10 cellular contexts compared by ENCODE assay signal in genomic region chr17:66716236-66717026, GRCh38.
A peak's percentile ranks its signal among the peaks of the same experiment; 100 is the strongest.
DNase-seq lines count a peak whose midpoint lies in the region; ATAC-seq and TF ChIP-seq lines count a peak whose summit lies in the region.
"Had no signal": no experiment of that assay in that cellular context is flagged by ENCODE, and none has a peak within 500 bp of the region (broad histone marks: within the 10 kb centered on the region; RNA-seq: fewer than 3 reads in every experiment).

No MANE protein-coding gene starts in this region.

- H3K4me2 ChIP-seq in hepatocyte = no peak overlapping the region

- POLR2A ChIA-PET in activated CD4-positive, alpha-beta memory T cell treated with anti-CD3 and anti-CD28 coated beads, Interleukin-2, amount 10 ng/mL, durations not matched to agents 7 days and 5 days (lab: Charles Lee) = no interaction called here

- WGBS in hepatocyte (ENCODE audit: low lambda C conversion rate, missing lambda C conversion rate) = 76% methylated on average over 18 of the region's 18 CpGs
- 66% methylated on average over 18 of the region's 18 CpGs for WGBS in suprapubic skin

- peaks cover 18% of the 10 kb centered on the region for H3K36me3 Mint-ChIP-seq in activated CD4-positive, alpha-beta memory T cell treated with anti-CD3 and anti-CD28 coated beads, Interleukin-2, amount 10 ng/mL, durations not matched to agents 7 days and 5 days (ENCODE audit: low read depth)
- H3K36me3 Mint-ChIP-seq in activated T-helper 17 cell treated with anti-CD3 and anti-CD28 coated beads, Interleukin-2, amount 50 U/mL, for 72 hours (ENCODE audit: low read depth) = peaks cover 38% of the 10 kb centered on the region
- no peaks in the 10 kb centered on the region for H3K36me3 Mint-ChIP-seq in stimulated activated memory B cell treated with anti-CD40 and anti-IgM and Interleukin-4, amounts not matched to agents 10 μg/mL and 1 μg/mL and 100 μg/mL, for 72 hours

- no peak for ATAC-seq in Right ventricle myocardium superior (ENCODE audit: poor library complexity)
- no peak for ATAC-seq in activated T-helper 17 cell treated with anti-CD3 and anti-CD28 coated beads, Interleukin-2, amount 50 U/mL, for 72 hours (replicated peaks)
- ATAC-seq in stimulated activated memory B cell treated with anti-CD40 and anti-IgM and Interleukin-4, amounts not matched to agents 10 μg/mL and 1 μg/mL and 100 μg/mL, for 72 hours = no peak

- H3K27ac ChIP-seq in right atrium auricular region (no peak overlapping the region), hepatocyte (peak overlapping the region; percentile 20), suprapubic skin (no peak overlapping the region)
- H3K27ac ChIP-seq: C4-2B had no signal

- H3K27me3 Mint-ChIP-seq in activated CD4-positive, alpha-beta memory T cell treated with anti-CD3 and anti-CD28 coated beads, Interleukin-2, amount 10 ng/mL, durations not matched to agents 7 days and 5 days = no peaks in the 10 kb centered on the region
- H3K27me3 Mint-ChIP-seq in activated T-helper 17 cell treated with anti-CD3 and anti-CD28 coated beads, Interleukin-2, amount 50 U/mL, for 72 hours = no peaks in the 10 kb centered on the region
- peaks cover 40% of the 10 kb centered on the region for H3K27me3 Mint-ChIP-seq in stimulated activated memory B cell treated with anti-CD40 and anti-IgM and Interleukin-4, amounts not matched to agents 10 μg/mL and 1 μg/mL and 100 μg/mL, for 72 hours

- DNase-seq in right atrium auricular region (ENCODE audit: low spot score) (peak; percentile 53), Right ventricle myocardium superior (no peak), hepatocyte (ENCODE audit: low spot score) (peak; percentile 44), suprapubic skin (ENCODE audit: low spot score in 2 of 2) (no peak), NCI-H187 (lab: John Stamatoyannopoulos, UW) (no peak)
- no peak for DNase-seq in activated CD4-positive, alpha-beta memory T cell treated with anti-CD3 and anti-CD28 coated beads, Interleukin-2, amount 10 ng/mL, durations not matched to agents 7 days and 5 days
- DNase-seq: activated CD4-positive, alpha-beta T cell treated with anti-CD3 and anti-CD28 coated beads for 48 hours had no signal

- H3K79me2 ChIP-seq in hepatocyte = no peaks in the 10 kb centered on the region

- peaks cover 0 to 20% of the 10 kb centered on the region in 2 donors for H3K4me1 ChIP-seq in right atrium auricular region
- H3K4me1 ChIP-seq in hepatocyte (ENCODE audit: insufficient read depth) = peaks cover 12% of the 10 kb centered on the region
- peaks cover 30% of the 10 kb centered on the region for H3K4me1 ChIP-seq in suprapubic skin

- no peaks in the 10 kb centered on the region for H3K9me2 ChIP-seq in hepatocyte (replicated peaks; ENCODE audit: insufficient read depth)

- H3K36me3 ChIP-seq in right atrium auricular region (no peaks in the 10 kb centered on the region), hepatocyte (replicated peaks; ENCODE audit: insufficient read depth, low read depth) (no peaks in the 10 kb centered on the region), suprapubic skin (no peaks in the 10 kb centered on the region)

- H3K9me3 ChIP-seq in right atrium auricular region (no peaks in the 10 kb centered on the region), hepatocyte (ENCODE audit: low read depth) (no peaks in the 10 kb centered on the region), suprapubic skin (no peaks in the 10 kb centered on the region)

- intact Hi-C loops in Right ventricle myocardium superior (cut with DNase I) = no loop called here

- no peak overlapping the region for H2AFZ ChIP-seq in hepatocyte

- H4K20me1 ChIP-seq in hepatocyte (ENCODE audit: insufficient read depth, poor library complexity, severe bottlenecking) = no peaks in the 10 kb centered on the region

- TF ChIP-seq POLR2A in suprapubic skin (IDR thresholded peaks at IDR 0.05) = no peak

- peak overlapping the region; percentile 50 for H3K27ac Mint-ChIP-seq in activated CD4-positive, alpha-beta memory T cell treated with anti-CD3 and anti-CD28 coated beads, Interleukin-2, amount 10 ng/mL, durations not matched to agents 7 days and 5 days
- no peak overlapping the region for H3K27ac Mint-ChIP-seq in activated T-helper 17 cell treated with anti-CD3 and anti-CD28 coated beads, Interleukin-2, amount 50 U/mL, for 72 hours
- H3K27ac Mint-ChIP-seq in stimulated activated memory B cell treated with anti-CD40 and anti-IgM and Interleukin-4, amounts not matched to agents 10 μg/mL and 1 μg/mL and 100 μg/mL, for 72 hours = no peak overlapping the region

- H3K27me3 ChIP-seq in right atrium auricular region = no peaks in the 10 kb centered on the region
- no peaks in the 10 kb centered on the region for H3K27me3 ChIP-seq in hepatocyte
- H3K27me3 ChIP-seq in suprapubic skin = no peaks in the 10 kb centered on the region

- H3K4me3 ChIP-seq in right atrium auricular region (no peak overlapping the region), hepatocyte (no peak overlapping the region), suprapubic skin (no peak overlapping the region)

- CTCF ChIA-PET in activated CD4-positive, alpha-beta memory T cell treated with anti-CD3 and anti-CD28 coated beads, Interleukin-2, amount 10 ng/mL, durations not matched to agents 7 days and 5 days (lab: Charles Lee) = interaction anchor here (2.2 kb wide), 1 partner anchor 11 kb away, joined by 9 read pairs; no protein-coding TSS in a partner anchor

- H3K4me1 Mint-ChIP-seq in activated CD4-positive, alpha-beta memory T cell treated with anti-CD3 and anti-CD28 coated beads, Interleukin-2, amount 10 ng/mL, durations not matched to agents 7 days and 5 days = peaks cover 49% of the 10 kb centered on the region
- peaks cover 6% of the 10 kb centered on the region for H3K4me1 Mint-ChIP-seq in activated T-helper 17 cell treated with anti-CD3 and anti-CD28 coated beads, Interleukin-2, amount 50 U/mL, for 72 hours
- H3K4me1 Mint-ChIP-seq in stimulated activated memory B cell treated with anti-CD40 and anti-IgM and Interleukin-4, amounts not matched to agents 10 μg/mL and 1 μg/mL and 100 μg/mL, for 72 hours = no peaks in the 10 kb centered on the region

- no peak for TF ChIP-seq CTCF in right atrium auricular region (IDR thresholded peaks at IDR 0.05)
- no peak for TF ChIP-seq CTCF in hepatocyte (IDR thresholded peaks at IDR 0.05; ENCODE audit: poor library complexity)
- TF ChIP-seq CTCF in suprapubic skin (IDR thresholded peaks at IDR 0.05) = no peak

- no peaks in the 10 kb centered on the region for H3K9me3 Mint-ChIP-seq in activated CD4-positive, alpha-beta memory T cell treated with anti-CD3 and anti-CD28 coated beads, Interleukin-2, amount 10 ng/mL, durations not matched to agents 7 days and 5 days
- no peaks in the 10 kb centered on the region for H3K9me3 Mint-ChIP-seq in activated T-helper 17 cell treated with anti-CD3 and anti-CD28 coated beads, Interleukin-2, amount 50 U/mL, for 72 hours
- no peaks in the 10 kb centered on the region for H3K9me3 Mint-ChIP-seq in stimulated activated memory B cell treated with anti-CD40 and anti-IgM and Interleukin-4, amounts not matched to agents 10 μg/mL and 1 μg/mL and 100 μg/mL, for 72 hours

- TF ChIP-seq EP300 in suprapubic skin (IDR thresholded peaks at IDR 0.05) = no peak

- no peak overlapping the region for H3K4me3 Mint-ChIP-seq in activated CD4-positive, alpha-beta memory T cell treated with anti-CD3 and anti-CD28 coated beads, Interleukin-2, amount 10 ng/mL, durations not matched to agents 7 days and 5 days
- no peak overlapping the region for H3K4me3 Mint-ChIP-seq in activated T-helper 17 cell treated with anti-CD3 and anti-CD28 coated beads, Interleukin-2, amount 50 U/mL, for 72 hours
- H3K4me3 Mint-ChIP-seq in stimulated activated memory B cell treated with anti-CD40 and anti-IgM and Interleukin-4, amounts not matched to agents 10 μg/mL and 1 μg/mL and 100 μg/mL, for 72 hours = no peak overlapping the region

Comparison
In these comparisons a context has a peak if more than half of its experiments do, and no peak if none do; other contexts are left out.
1. DNase-seq: peak in right atrium auricular region (single experiment) and hepatocyte (single experiment); none in Right ventricle myocardium superior (single experiment), activated CD4-positive, alpha-beta memory T cell treated with anti-CD3 and anti-CD28 coated beads, Interleukin-2, amount 10 ng/mL, durations not matched to agents 7 days and 5 days (single experiment), suprapubic skin (0 of 2) and NCI-H187 (0 of 2).